ENCODE assay signal across 1 cellular context in the genomic region with DNA sequence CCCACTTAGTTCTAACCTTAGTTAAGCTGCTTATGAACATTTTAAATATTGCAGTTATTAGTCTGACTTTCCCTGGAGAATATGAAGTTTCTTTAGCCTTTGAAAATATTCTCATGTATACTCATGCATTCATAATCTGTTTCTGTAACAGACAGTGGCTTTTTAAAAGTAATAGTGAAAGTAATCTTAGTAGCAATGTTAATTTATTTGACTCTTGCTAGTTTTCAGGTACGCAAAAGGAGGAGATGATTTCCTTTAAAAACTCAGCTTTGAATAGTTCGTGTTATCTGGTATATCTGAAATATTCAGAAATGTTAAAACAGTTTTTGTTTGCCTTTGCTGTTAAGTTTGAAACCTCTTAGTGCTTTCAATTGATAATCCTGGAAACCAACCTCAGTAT.
TF ChIP-seq lines count a peak whose summit lies in the region.

No MANE protein-coding gene starts in this region.

TF ChIP-seq in A549, 52 proteins besides CTCF, POLR2A, EP300 and RAD21 (continued from another document):
- TF ChIP-seq, protein P1, sequence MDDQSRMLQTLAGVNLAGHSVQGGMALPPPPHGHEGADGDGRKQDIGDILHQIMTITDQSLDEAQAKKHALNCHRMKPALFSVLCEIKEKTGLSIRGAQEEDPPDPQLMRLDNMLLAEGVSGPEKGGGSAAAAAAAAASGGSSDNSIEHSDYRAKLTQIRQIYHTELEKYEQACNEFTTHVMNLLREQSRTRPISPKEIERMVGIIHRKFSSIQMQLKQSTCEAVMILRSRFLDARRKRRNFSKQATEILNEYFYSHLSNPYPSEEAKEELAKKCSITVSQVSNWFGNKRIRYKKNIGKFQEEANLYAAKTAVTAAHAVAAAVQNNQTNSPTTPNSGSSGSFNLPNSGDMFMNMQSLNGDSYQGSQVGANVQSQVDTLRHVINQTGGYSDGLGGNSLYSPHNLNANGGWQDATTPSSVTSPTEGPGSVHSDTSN (IDR thresholded peaks at IDR 0.05) = no peak
- no peak for TF ChIP-seq ESRRA (IDR thresholded peaks at IDR 0.05; ENCODE audit: borderline replicate concordance, low read length)
- no peak for TF ChIP-seq SREBF2 (IDR thresholded peaks at IDR 0.05)
- TF ChIP-seq CEBPB (IDR thresholded peaks at IDR 0.05) = no peak
